Comparison of ENCODE assay signal across 23 cellular contexts in genomic region chr18:49884959-49885358, GRCh38.
"Had no signal": no experiment of that assay in that cellular context is flagged by ENCODE, and none has a peak within 500 bp of the region (broad histone marks: within the 10 kb centered on the region; RNA-seq: fewer than 3 reads in every experiment).

No MANE protein-coding gene starts in this region.

- H3K4me3 Mint-ChIP-seq: activated B cell treated with CpG ODN at 0.5 μM for 24 hours; activated CD8-positive, alpha-beta memory T cell treated with anti-CD3 and anti-CD28 coated beads, Interleukin-2, amount 10 ng/mL, durations not matched to agents 7 days and 5 days; activated CD8-positive, alpha-beta T cell treated with anti-CD3 and anti-CD28 coated beads, Interleukin-2, amount 10 ng/mL, durations not matched to agents 7 days and 5 days; activated naive CD8-positive, alpha-beta T cell; activated T-cell treated with anti-CD3 and anti-CD28 coated beads, Interleukin-2, amount 50 U/mL, for 72 hours; brain; mesothelial cell of epicardium; naive thymus-derived CD4-positive, alpha-beta T cell; neural crest cell; T-helper 2 cell treated with Interferon-gamma antibody and Interleukin-4, amounts not matched to agents 5 μg/mL and 100 μg/mL, for 36 hours had no signal

- FAIRE-seq: endothelial cell of umbilical vein, frontal cortex, islet of Langerhans had no signal

- ATAC-seq: activated CD8-positive, alpha-beta memory T cell treated with anti-CD3 and anti-CD28 coated beads, Interleukin-2, amount 10 ng/mL, durations not matched to agents 7 days and 5 days; activated CD8-positive, alpha-beta T cell treated with anti-CD3 and anti-CD28 coated beads, Interleukin-2, amount 10 ng/mL, durations not matched to agents 7 days and 5 days; activated T-cell treated with anti-CD3 and anti-CD28 coated beads, Interleukin-2, amount 50 U/mL, for 72 hours; left ventricle myocardium superior; naive thymus-derived CD4-positive, alpha-beta T cell; psoas muscle had no signal

- H3K36me3 Mint-ChIP-seq: activated CD8-positive, alpha-beta memory T cell treated with anti-CD3 and anti-CD28 coated beads, Interleukin-2, amount 10 ng/mL, durations not matched to agents 7 days and 5 days; activated naive CD8-positive, alpha-beta T cell; brain; naive thymus-derived CD4-positive, alpha-beta T cell had no signal

- H3K4me3 ChIP-seq: esophagus squamous epithelium, psoas muscle, tibial nerve had no signal

- H3K9me3 Mint-ChIP-seq: activated B cell treated with CpG ODN at 0.5 μM for 24 hours; activated T-cell treated with anti-CD3 and anti-CD28 coated beads, Interleukin-2, amount 50 U/mL, for 72 hours; brain; mesothelial cell of epicardium; T-helper 2 cell treated with Interferon-gamma antibody and Interleukin-4, amounts not matched to agents 5 μg/mL and 100 μg/mL, for 36 hours had no signal

- DNase-seq: activated B cell treated with CpG ODN at 0.5 μM for 24 hours; activated CD8-positive, alpha-beta memory T cell treated with anti-CD3 and anti-CD28 coated beads, Interleukin-2, amount 10 ng/mL, durations not matched to agents 7 days and 5 days; activated CD8-positive, alpha-beta T cell treated with anti-CD3 and anti-CD28 coated beads, Interleukin-2, amount 10 ng/mL, durations not matched to agents 7 days and 5 days; activated naive CD4-positive, alpha-beta T cell treated with Interleukin-2 at 50 U/mL for 16 hours; activated T-cell treated with anti-CD3 and anti-CD28 coated beads, Interleukin-2, amount 50 U/mL, for 72 hours; anterior cingulate cortex; caudate nucleus; esophagus squamous epithelium; left ventricle myocardium superior; naive thymus-derived CD4-positive, alpha-beta T cell; nucleus accumbens; psoas muscle; stimulated activated naive CD4-positive, alpha-beta T cell; T-helper 1 cell had no signal

- H3K36me3 ChIP-seq: esophagus squamous epithelium, tibial nerve had no signal

- H3K4me1 Mint-ChIP-seq: activated B cell treated with CpG ODN at 0.5 μM for 24 hours; activated CD8-positive, alpha-beta memory T cell treated with anti-CD3 and anti-CD28 coated beads, Interleukin-2, amount 10 ng/mL, durations not matched to agents 7 days and 5 days; mesothelial cell of epicardium; naive thymus-derived CD4-positive, alpha-beta T cell; neural crest cell had no signal

- H3K27me3 ChIP-seq: esophagus squamous epithelium, tibial nerve had no signal
